ENCODE assay signal across 8 cellular contexts in genomic region chr21:31559368-31560119, GRCh38.
DNase-seq lines count a peak whose midpoint lies in the region; ATAC-seq and TF ChIP-seq lines count a peak whose summit lies in the region.

No MANE protein-coding gene starts in this region.

- 9% methylated on average over 28 of the region's 54 CpGs for WGBS in mammary epithelial cell (ENCODE audit: low coverage, missing lambda C conversion rate)

- peak overlapping the region; percentile 92 for H2AFZ ChIP-seq in mammary epithelial cell (ENCODE audit: low read depth, low read length)

- BruUV-seq in mammary epithelial cell (replicated peaks; lab: Mats Ljungman, UMichigan) = no TSS peak

- H3K9me3 Mint-ChIP-seq in WTC11 (no peaks in the 10 kb centered on the region), immature natural killer cell (no peaks in the 10 kb centered on the region)

- in situ Hi-C loops in mammary epithelial cell (cut with MboI; ENCODE audit: low sequenced_read_pairs in 2 of 2) = loop anchor here in 1 of 2 donors (25.0 kb wide), 1 partner anchor 197 kb away; no protein-coding TSS in a partner anchor

- H3K9ac ChIP-seq in mammary epithelial cell (ENCODE audit: insufficient read depth, low read length) = peak overlapping the region; percentile 64

- POLR2A ChIA-PET in WTC11 (lab: Charles Lee) = interaction anchor here (0.6 to 1.7 kb wide), 15 partner anchors 11 to 1284 kb away, joined by 3 to 12 read pairs (median 4); no protein-coding TSS in a partner anchor

- CTCF ChIA-PET in WTC11 (lab: Charles Lee) (interaction anchor here (0.5 to 3.7 kb wide), 36 partner anchors 9 to 587 kb away, joined by 3 to 46 read pairs (median 4); partner anchors contain the start of gene TIAM1), mammary epithelial cell (lab: Charles Lee; ENCODE audit: low non-redundant PET) (interaction anchor here (0.9 kb wide), 1 partner anchor 377 kb away, joined by 3 read pairs; no protein-coding TSS in a partner anchor)

- DNase-seq in GM12865 (ENCODE audit: low read depth) = peak; percentile 78
- peak; percentile 92 for DNase-seq in NCI-H187 treated with DMSO at 0.1 percent for 48 hours (lab: John Stamatoyannopoulos, UW)
- DNase-seq in WTC11 (ENCODE audit: low spot score) = peak; percentile 99
- peak; percentile 94 for DNase-seq in mammary epithelial cell
- DNase-seq in immature natural killer cell = peak; percentile 83 to 90 (median 87)
- DNase-seq in stimulated activated CD4-positive, alpha-beta T cell treated with anti-CD3 and anti-CD28 coated beads, Interleukin-12 subunit alpha, Interleukin-12 subunit beta, amount 100 ng/mL, for 24 hours (ENCODE audit: low read depth in 2 of 2) = peak; percentile 88 to 96
- no peak for DNase-seq in HuH-7 (ENCODE audit: low spot score)

- H3K4me1 ChIP-seq in mammary epithelial cell (ENCODE audit: insufficient read depth, low read length) = peaks cover 20% of the 10 kb centered on the region

- TF ChIP-seq CTCF in GM12865 (IDR thresholded peaks at IDR 0.05; ENCODE audit: insufficient read depth, low read depth, low read length, missing control alignments) (no peak), WTC11 (IDR thresholded peaks at IDR 0.05) (no peak), mammary epithelial cell (conservative IDR thresholded peaks at IDR 0.05 in 1 of 2, IDR thresholded peaks at IDR 0.05 in 1 of 2; ENCODE audit: extremely low read depth in 1 of 2, insufficient read depth in 1 of 2, low read depth in 1 of 2, low read length in 2 of 2) (no peak)

- H3K27ac Mint-ChIP-seq in WTC11 (peak overlapping the region; percentile 91), immature natural killer cell (peak overlapping the region in 2 of 6 donors; percentile 17 to 56)

- peak overlapping the region; percentile 98 for H3K4me2 ChIP-seq in mammary epithelial cell (ENCODE audit: insufficient read depth, low read depth, low read length)

- H3K36me3 Mint-ChIP-seq in WTC11 (no peaks in the 10 kb centered on the region), immature natural killer cell (no peaks in the 10 kb centered on the region)

- dilution Hi-C loops in mammary epithelial cell (cut with HindIII; ENCODE audit: low sequenced_read_pairs) = no loop called here

- peaks cover 50% of the 10 kb centered on the region for H3K4me1 Mint-ChIP-seq in WTC11
- H3K4me1 Mint-ChIP-seq in immature natural killer cell = peaks cover 17 to 24% of the 10 kb centered on the region in 2 donors

- no peaks in the 10 kb centered on the region for H3K36me3 ChIP-seq in mammary epithelial cell (ENCODE audit: insufficient read depth, low read length)

- H4K20me1 ChIP-seq in mammary epithelial cell (ENCODE audit: insufficient read depth, low read length) = no peaks in the 10 kb centered on the region

- no peaks in the 10 kb centered on the region for H3K9me3 ChIP-seq in mammary epithelial cell (replicated peaks; ENCODE audit: insufficient read depth, low read length)

- H3K4me3 ChIP-seq in GM12865 (ENCODE audit: low read depth, low read length) (no peak overlapping the region; the same call in 1 of the 2 replicates), mammary epithelial cell (replicated peaks in 1 of 3; ENCODE audit: insufficient read depth in 1 of 3, low read depth in 2 of 3, low read length in 3 of 3) (peak overlapping the region; percentile 34 to 68 (median 64))

- peak overlapping the region; percentile 92 for H3K4me3 Mint-ChIP-seq in WTC11
- H3K4me3 Mint-ChIP-seq in immature natural killer cell = peak overlapping the region; percentile 85 to 96 (median 94)

- intact Hi-C loops in mammary epithelial cell (cut with micrococcal nuclease) = loop anchor here (1.0 to 10.0 kb wide), 5 partner anchors 55 to 342 kb away; no protein-coding TSS in a partner anchor

- ATAC-seq in HG02763 (IDR thresholded peaks at IDR 0.05; ENCODE audit: unreplicated experiment) (peak; percentile 77), WTC11 (peak; percentile 81)

- H3K27ac ChIP-seq in mammary epithelial cell (ENCODE audit: insufficient read depth, low read depth, low read length) = peak overlapping the region; percentile 27

- H3K27me3 Mint-ChIP-seq in WTC11 (ENCODE audit: low read depth) (peaks cover 21% of the 10 kb centered on the region), immature natural killer cell (ENCODE audit: low read depth in 3 of 3) (peaks cover 9 to 15% (median 13%) of the 10 kb centered on the region in 3 donors)

- H3K79me2 ChIP-seq in mammary epithelial cell (ENCODE audit: insufficient read depth, low read length) = no peaks in the 10 kb centered on the region

- H3K27me3 ChIP-seq in mammary epithelial cell (ENCODE audit: insufficient read depth, low read length) = peaks cover 2% of the 10 kb centered on the region

TF ChIP-seq in WTC11, 78 proteins besides CTCF, POLR2A, EP300 and RAD21 (continues in another document):
- no peak for TF ChIP-seq AFF4 (CRISPR knock-in tag; IDR thresholded peaks at IDR 0.05; ENCODE audit: borderline replicate concordance)
- no peak for TF ChIP-seq CDX4 (CRISPR knock-in tag; IDR thresholded peaks at IDR 0.05; ENCODE audit: borderline replicate concordance)
- no peak for TF ChIP-seq ZNF232 (CRISPR knock-in tag; IDR thresholded peaks at IDR 0.05)
- no peak for TF ChIP-seq ZNF423 (CRISPR knock-in tag; IDR thresholded peaks at IDR 0.05)
- 0 out of 2 replicates have a peak, but pooled peaks have one; percentile 18 for TF ChIP-seq FOXP1 (CRISPR knock-in tag; IDR thresholded peaks at IDR 0.05; ENCODE audit: borderline replicate concordance)
- peak; percentile 62; the same call in 1 of the 2 replicates for TF ChIP-seq MAX (CRISPR knock-in tag; IDR thresholded peaks at IDR 0.05)
- no peak for TF ChIP-seq GABPB1 (CRISPR knock-in tag; IDR thresholded peaks at IDR 0.05)
- TF ChIP-seq NFYB (CRISPR knock-in tag; conservative IDR thresholded peaks at IDR 0.05; ENCODE audit: low read depth) = peak; percentile 90
- no peak for TF ChIP-seq NFATC4 (CRISPR knock-in tag; IDR thresholded peaks at IDR 0.05)
- no peak for TF ChIP-seq ZNF425 (CRISPR knock-in tag; conservative IDR thresholded peaks at IDR 0.05)
- no peak for TF ChIP-seq SMAD4 (CRISPR knock-in tag; IDR thresholded peaks at IDR 0.05)
- no peak; the same call in 1 of the 2 replicates for TF ChIP-seq E2F5 (CRISPR knock-in tag; IDR thresholded peaks at IDR 0.05)
